ENCODE assay signal across 8 cellular contexts in genomic region chr12:3365416-3366385, GRCh38.
DNase-seq lines count a peak whose midpoint lies in the region; ATAC-seq and TF ChIP-seq lines count a peak whose summit lies in the region.

No MANE protein-coding gene starts in this region.

- H4K20me1 ChIP-seq in osteoblast (ENCODE audit: insufficient read depth, low read length) = no peaks in the 10 kb centered on the region

- DNase-seq in DMS114 treated with DMSO at 0.1 percent for 48 hours (lab: John Stamatoyannopoulos, UW; ENCODE audit: unreplicated experiment) = peak; percentile 16
- DNase-seq in NCI-H2171 treated with DMSO at 0.1 percent for 48 hours (lab: John Stamatoyannopoulos, UW) = peak; percentile 77
- no peak for DNase-seq in foreskin keratinocyte
- peak; percentile 89 for DNase-seq in osteoblast (ENCODE audit: insufficient read length, low spot score, missing footprints)
- no peak for DNase-seq in SHP77 (lab: John Stamatoyannopoulos, UW)
- DNase-seq in NCI-H226 = no peak
- DNase-seq in NK-92 treated with Interleukin-12 subunit alpha and Interleukin-12 subunit beta, amount 100 ng/mL, for 24 hours (lab: John Stamatoyannopoulos, UW) = no peak

- H3K27ac ChIP-seq in foreskin keratinocyte (no peak overlapping the region), osteoblast (ENCODE audit: low read depth, low read length) (no peak overlapping the region)

- TF ChIP-seq CTCF in foreskin keratinocyte (conservative IDR thresholded peaks at IDR 0.05) = peak; percentile 26
- no peak for TF ChIP-seq CTCF in osteoblast (IDR thresholded peaks at IDR 0.05; ENCODE audit: extremely low read depth, low read depth, low read length)

- H3K27me3 ChIP-seq in foreskin keratinocyte = peaks cover 68% of the 10 kb centered on the region
- H3K27me3 ChIP-seq in osteoblast (ENCODE audit: insufficient read depth, low read length) = peaks cover 42% of the 10 kb centered on the region

- no peak overlapping the region for H3K4me3 ChIP-seq in osteoblast (ENCODE audit: insufficient read depth, low read length)

- no peak overlapping the region for H2AFZ ChIP-seq in osteoblast (ENCODE audit: low read length)

- H3K36me3 ChIP-seq in osteoblast (ENCODE audit: insufficient read depth, low read length) = no peaks in the 10 kb centered on the region

- no peaks in the 10 kb centered on the region for H3K9me3 ChIP-seq in osteoblast (ENCODE audit: low read depth, low read length)

- peak; percentile 84 for ATAC-seq in foreskin keratinocyte
- ATAC-seq in HG02759 (IDR thresholded peaks at IDR 0.05; ENCODE audit: unreplicated experiment) = no peak

- no peaks in the 10 kb centered on the region for H3K79me2 ChIP-seq in osteoblast (ENCODE audit: insufficient read depth, low read length)

- no peak overlapping the region for H3K4me2 ChIP-seq in osteoblast (ENCODE audit: insufficient read depth, low read length)

- no peaks in the 10 kb centered on the region for H3K4me1 ChIP-seq in foreskin keratinocyte
- no peaks in the 10 kb centered on the region for H3K4me1 ChIP-seq in osteoblast (ENCODE audit: insufficient read depth, low read length)

Comparison
In these comparisons a context has a peak if more than half of its experiments do, and no peak if none do; other contexts are left out.
1. DNase-seq: peak in DMS114 treated with DMSO at 0.1 percent for 48 hours (single experiment), NCI-H2171 treated with DMSO at 0.1 percent for 48 hours (single experiment) and osteoblast (single experiment); none in foreskin keratinocyte (0 of 2), SHP77 (0 of 2), NCI-H226 (single experiment) and NK-92 treated with Interleukin-12 subunit alpha and Interleukin-12 subunit beta, amount 100 ng/mL, for 24 hours (single experiment).